17 cellular contexts compared by ENCODE assay signal in genomic region chr7:94067506-94067905, GRCh38.
"Had no signal": no experiment of that assay in that cellular context is flagged by ENCODE, and none has a peak within 500 bp of the region (broad histone marks: within the 10 kb centered on the region; RNA-seq: fewer than 3 reads in every experiment).

No MANE protein-coding gene starts in this region.

- H3K27me3 ChIP-seq: brain microvascular endothelial cell, esophagus squamous epithelium, neural progenitor cell had no signal

- H3K27ac ChIP-seq: brain microvascular endothelial cell, esophagus squamous epithelium, neural progenitor cell, parathyroid adenoma, stomach, thoracic aorta had no signal

- H3K36me3 ChIP-seq: brain microvascular endothelial cell, esophagus squamous epithelium, neural progenitor cell, stomach, thoracic aorta had no signal

- H3K4me1 ChIP-seq: esophagus squamous epithelium, neural progenitor cell, parathyroid adenoma, stomach had no signal

- H3K4me3 ChIP-seq: esophagus squamous epithelium, neural progenitor cell, stomach, thoracic aorta had no signal

- H3K9me3 Mint-ChIP-seq: activated naive CD8-positive, alpha-beta T cell treated with anti-CD3 and anti-CD28 coated beads for 36 hours; activated T-cell treated with anti-CD3 and anti-CD28 coated beads, Interleukin-2, amount 50 U/mL, for 4 hours; neural progenitor cell; T-helper 2 cell treated with Interferon-gamma antibody and Interleukin-4, amounts not matched to agents 5 μg/mL and 100 μg/mL, for 36 hours had no signal

- H3K9me3 ChIP-seq: esophagus squamous epithelium, stomach, thoracic aorta had no signal

- H3K4me1 Mint-ChIP-seq: neural progenitor cell had no signal

- H3K27ac Mint-ChIP-seq: activated naive CD8-positive, alpha-beta T cell treated with anti-CD3 and anti-CD28 coated beads for 36 hours; neural progenitor cell; T-helper 2 cell treated with Interferon-gamma antibody and Interleukin-4, amounts not matched to agents 5 μg/mL and 100 μg/mL, for 36 hours had no signal

- H3K4me3 Mint-ChIP-seq: activated naive CD8-positive, alpha-beta T cell treated with anti-CD3 and anti-CD28 coated beads for 36 hours; activated T-cell treated with anti-CD3 and anti-CD28 coated beads, Interleukin-2, amount 50 U/mL, for 4 hours; neural progenitor cell; T-helper 2 cell treated with Interferon-gamma antibody and Interleukin-4, amounts not matched to agents 5 μg/mL and 100 μg/mL, for 36 hours had no signal

- ATAC-seq: activated T-cell treated with anti-CD3 and anti-CD28 coated beads, Interleukin-2, amount 50 U/mL, for 4 hours had no signal

- DNase-seq: activated CD4-positive, alpha-beta T cell treated with anti-CD3 and anti-CD28 coated beads, Interleukin-2, amount 50 U/mL, for 48 hours; activated CD4-positive, CD25-positive, alpha-beta regulatory T cell treated with anti-CD3 and anti-CD28 coated beads, Interleukin-2, amount 50 U/mL, for 72 hours; activated effector memory CD4-positive, alpha-beta T cell treated with anti-CD3 and anti-CD28 coated beads, Interleukin-2, amount 50 U/mL, for 16 hours; activated naive CD8-positive, alpha-beta T cell treated with anti-CD3 and anti-CD28 coated beads for 36 hours; activated T-cell treated with anti-CD3 and anti-CD28 coated beads, Interleukin-2, amount 50 U/mL, for 4 hours; brain microvascular endothelial cell; esophagus squamous epithelium; hypothalamus; midbrain; retina; stimulated activated CD4-positive, alpha-beta T cell treated with anti-CD3 and anti-CD28 coated beads, Interleukin-15, amount 100 ng/mL, for 24 hours; stimulated activated CD4-positive, alpha-beta T cell treated with anti-CD3 and anti-CD28 coated beads, Interleukin-4, amount 100 ng/mL, for 24 hours; stomach had no signal

- H3K36me3 Mint-ChIP-seq: activated naive CD8-positive, alpha-beta T cell treated with anti-CD3 and anti-CD28 coated beads for 36 hours; neural progenitor cell had no signal
